ENCODE assay signal across 15 cellular contexts in the genomic region with DNA sequence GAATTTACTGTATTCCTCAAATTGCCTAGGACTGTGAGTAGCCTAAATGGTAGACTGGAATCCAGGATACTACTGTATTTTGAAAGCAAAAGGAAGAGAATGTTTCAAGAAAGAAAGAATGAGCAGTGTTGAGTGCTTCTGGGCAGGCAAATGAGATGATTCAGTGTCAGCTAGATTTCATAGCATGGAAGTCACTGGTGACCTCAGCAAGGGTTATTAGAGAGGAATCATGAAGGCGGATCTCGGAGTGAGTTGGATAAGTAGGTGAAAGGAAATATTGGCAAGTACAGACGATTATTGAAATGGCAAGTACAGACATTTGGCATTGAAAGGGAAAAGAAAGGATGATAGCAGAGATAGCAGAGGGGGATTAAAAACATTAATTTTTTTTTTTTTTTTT. TPM values are rescaled to one million over a fixed set of nuclear protein-coding genes. Genes with fewer than 3 reads are reported as not detected.
A peak's percentile ranks its signal among the peaks of the same experiment; 100 is the strongest.
DNase-seq lines count a peak whose midpoint lies in the region; ATAC-seq lines count a peak whose summit lies in the region.
"Had no signal": no experiment of that assay in that cellular context is flagged by ENCODE, and none has a peak within 500 bp of the region (broad histone marks: within the 10 kb centered on the region; RNA-seq: fewer than 3 reads in every experiment).

No MANE protein-coding gene starts in this region.

- no peak overlapping the region for H3K4me3 ChIP-seq in skeletal muscle cell (ENCODE audit: low read depth, low read length)
- H3K4me3 ChIP-seq: left lung, prostate gland, thyroid gland had no signal

- DNase-seq in GM04503 (ENCODE audit: low read depth) = peak; percentile 64
- DNase-seq in RPMI7951 (ENCODE audit: low read depth) = peak; percentile 53
- peak; percentile 77 for DNase-seq in skeletal muscle cell (ENCODE audit: low read depth)
- no peak for DNase-seq in activated effector memory CD4-positive, alpha-beta T cell treated with Interleukin-2 at 50 U/mL for 16 hours
- DNase-seq in stimulated activated CD4-positive, alpha-beta T cell treated with anti-CD3 and anti-CD28 coated beads, Interleukin-12 subunit alpha, Interleukin-12 subunit beta, amount 100 ng/mL, for 4 hours = no peak
- DNase-seq in NCI-H1436 (lab: John Stamatoyannopoulos, UW) = no peak
- DNase-seq: activated gamma-delta T cell treated with Interleukin-2 at 50 U/mL for 16 hours, caudate nucleus, endodermal cell, left lung, NCI-H1105, NCI-H510A treated with DMSO at 0.1 percent for 48 hours, thyroid gland had no signal

- peak; percentile 78 for ATAC-seq in esophagus mucosa
- ATAC-seq: left lung had no signal

RNA-seq across cellular contexts. Expression of gene VRK1, which starts 27.1 kb away (rescaled TPM):
- 64.5 and 72.2 TPM in 2 replicates for total RNA-seq in RPMI7951 (2014; rRNA removed; shearing (Covaris generic))
- total RNA-seq in esophagus mucosa = 12.6 TPM

Comparison
In these comparisons a context has a peak if more than half of its experiments do, and no peak if none do; other contexts are left out.
1. DNase-seq: peak in GM04503 (single experiment), RPMI7951 (single experiment) and skeletal muscle cell (single experiment); none in activated effector memory CD4-positive, alpha-beta T cell treated with Interleukin-2 at 50 U/mL for 16 hours (single experiment), stimulated activated CD4-positive, alpha-beta T cell treated with anti-CD3 and anti-CD28 coated beads, Interleukin-12 subunit alpha, Interleukin-12 subunit beta, amount 100 ng/mL, for 4 hours (single experiment) and NCI-H1436 (single experiment).